Comparison of ENCODE assay signal across 18 cellular contexts in genomic region chr17:32915108-32915700, GRCh38. TPM values are rescaled to one million over a fixed set of nuclear protein-coding genes. Genes with fewer than 3 reads are reported as not detected.
"Had no signal": no experiment of that assay in that cellular context is flagged by ENCODE, and none has a peak within 500 bp of the region (broad histone marks: within the 10 kb centered on the region; RNA-seq: fewer than 3 reads in every experiment).

No MANE protein-coding gene starts in this region.

- FAIRE-seq: kidney had no signal

- H3K9me3 ChIP-seq: body of pancreas, esophagus squamous epithelium, left ventricle myocardium inferior, tibial nerve, uterus had no signal

- H3K27ac ChIP-seq: body of pancreas, coronary artery, esophagus squamous epithelium, left ventricle myocardium inferior, tibial nerve, uterus had no signal

- H3K36me3 ChIP-seq: esophagus squamous epithelium, left ventricle myocardium inferior, tibial nerve, uterus had no signal

- H3K4me3 ChIP-seq: body of pancreas, coronary artery, esophagus squamous epithelium, left ventricle myocardium inferior, tibial nerve, uterus had no signal

- ATAC-seq: body of pancreas; naive thymus-derived CD8-positive, alpha-beta T cell; stimulated activated naive B cell treated with anti-CD40 and anti-IgM and Interleukin-4, amounts not matched to agents 10 μg/mL and 1 μg/mL and 100 μg/mL, for 72 hours had no signal

- H3K27me3 ChIP-seq: body of pancreas, esophagus squamous epithelium, tibial nerve, uterus had no signal

- H3K4me1 ChIP-seq: left ventricle myocardium inferior, uterus had no signal

- DNase-seq: activated CD4-positive, alpha-beta T cell treated with anti-CD3 and anti-CD28 coated beads, Interleukin-2, amount 50 U/mL, for 4 hours; activated gamma-delta T cell treated with Interleukin-2 at 50 U/mL for 16 hours; activated naive CD8-positive, alpha-beta T cell treated with anti-CD3 and anti-CD28 coated beads for 36 hours; activated T-cell treated with anti-CD3 and anti-CD28 coated beads, Interleukin-2, amount 50 U/mL, for 4 hours; amygdala; central memory CD4-positive, alpha-beta T cell; esophagus squamous epithelium; hippocampal formation; kidney; left ventricle myocardium inferior; naive thymus-derived CD8-positive, alpha-beta T cell; posterior cingulate gyrus; stimulated activated CD4-positive, alpha-beta T cell treated with anti-CD3 and anti-CD28 coated beads, Interleukin-2, amount 100 ng/mL, for 48 hours; stimulated activated naive B cell treated with anti-CD40 and anti-IgM and Interleukin-4, amounts not matched to agents 10 μg/mL and 1 μg/mL and 100 μg/mL, for 72 hours; uterus had no signal

RNA-seq across cellular contexts. Expression of gene TMEM98, which starts 12.7 kb away (rescaled TPM):
- total RNA-seq: activated naive CD8-positive, alpha-beta T cell treated with anti-CD3 and anti-CD28 coated beads for 36 hours; naive thymus-derived CD8-positive, alpha-beta T cell had no signal
- polyA plus RNA-seq: naive thymus-derived CD8-positive, alpha-beta T cell had no signal
